1 cellular context compared by ENCODE assay signal in the genomic region with DNA sequence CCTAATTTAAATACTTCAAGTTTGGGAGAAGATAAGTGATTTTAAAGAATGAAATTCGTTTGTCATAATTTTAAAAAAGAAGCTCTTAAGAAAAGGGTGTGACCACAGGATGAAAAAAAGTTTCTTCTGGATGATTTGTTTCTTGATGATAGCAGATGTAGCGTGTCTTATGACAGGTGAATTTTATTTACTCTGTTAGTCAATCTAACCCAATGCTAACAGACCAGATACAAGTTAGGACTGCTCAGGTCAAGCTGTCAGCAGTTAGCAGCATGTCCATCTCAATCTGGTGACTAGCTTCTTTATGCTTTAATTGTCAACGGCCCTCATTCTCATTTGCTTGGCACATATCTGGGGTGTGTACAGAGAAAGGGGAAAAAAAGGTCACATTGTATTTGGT.
TF ChIP-seq lines count a peak whose summit lies in the region.

No MANE protein-coding gene starts in this region.

TF ChIP-seq in HepG2, 621 proteins besides CTCF, POLR2A, EP300 and RAD21 (continued from another document):
- TF ChIP-seq, protein P1, sequence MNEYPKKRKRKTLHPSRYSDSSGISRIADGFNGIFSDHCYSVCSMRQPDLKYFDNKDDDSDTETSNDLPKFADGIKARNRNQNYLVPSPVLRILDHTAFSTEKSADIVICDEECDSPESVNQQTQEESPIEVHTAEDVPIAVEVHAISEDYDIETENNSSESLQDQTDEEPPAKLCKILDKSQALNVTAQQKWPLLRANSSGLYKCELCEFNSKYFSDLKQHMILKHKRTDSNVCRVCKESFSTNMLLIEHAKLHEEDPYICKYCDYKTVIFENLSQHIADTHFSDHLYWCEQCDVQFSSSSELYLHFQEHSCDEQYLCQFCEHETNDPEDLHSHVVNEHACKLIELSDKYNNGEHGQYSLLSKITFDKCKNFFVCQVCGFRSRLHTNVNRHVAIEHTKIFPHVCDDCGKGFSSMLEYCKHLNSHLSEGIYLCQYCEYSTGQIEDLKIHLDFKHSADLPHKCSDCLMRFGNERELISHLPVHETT (CRISPR knock-in tag; conservative IDR thresholded peaks at IDR 0.05): no peak
- TF ChIP-seq ZFP36 (IDR thresholded peaks at IDR 0.05; ENCODE audit: borderline replicate concordance, low read depth, low read length, partially characterized antibody): no peak
- no peak for TF ChIP-seq HIVEP1 (CRISPR knock-in tag; IDR thresholded peaks at IDR 0.05)
- no peak for TF ChIP-seq ZNF282 (IDR thresholded peaks at IDR 0.05; ENCODE audit: partially characterized antibody)
